In genomic region chr1:17011439-17012307, GRCh38 we compare ENCODE assay signal across 8 cellular contexts. TPM values are rescaled to one million over a fixed set of nuclear protein-coding genes. Genes with fewer than 3 reads are reported as not detected.
A peak's percentile ranks its signal among the peaks of the same experiment; 100 is the strongest.
DNase-seq lines count a peak whose midpoint lies in the region; ATAC-seq and TF ChIP-seq lines count a peak whose summit lies in the region.

ATP13A2 (minus strand) TSS chr1:17011928; CDS start chr1:17011738, 190 bp downstream.

- H3K4me1 ChIP-seq in NT2/D1 (ENCODE audit: insufficient read depth, insufficient read length): peaks cover 21% of the 10 kb centered on the region

- peaks cover 3% of the 10 kb centered on the region for H3K36me3 ChIP-seq in NT2/D1 (ENCODE audit: insufficient read depth, insufficient read length, low read length)

- no peak for TF ChIP-seq CTCF in CD4-positive, alpha-beta T cell (IDR thresholded peaks at IDR 0.05)

- peak; percentile 99 for ATAC-seq in CD4-positive, alpha-beta T cell (ENCODE audit: poor library complexity)
- peak; percentile 90 for ATAC-seq in GM19452 (IDR thresholded peaks at IDR 0.05; ENCODE audit: unreplicated experiment)

- intact Hi-C loops in CD4-positive, alpha-beta T cell (cut with DNase I, micrococcal nuclease): loop anchor here (1.0 to 5.0 kb wide), 4 partner anchors 41 to 426 kb away; partner anchors contain the start of genes RCC2 (in 1 of the 2) and SDHB (in 1 of the 2)

- peaks cover 12% of the 10 kb centered on the region for H3K36me3 Mint-ChIP-seq in CD4-positive, alpha-beta T cell (ENCODE audit: low read depth)

- H3K9me3 ChIP-seq in CD4-positive, alpha-beta T cell (ENCODE audit: control insufficient read depth, low read length): no peaks in the 10 kb centered on the region
- no peaks in the 10 kb centered on the region for H3K9me3 ChIP-seq in NT2/D1 (ENCODE audit: insufficient read depth, low read length)

- POLR2A ChIA-PET in CD4-positive, alpha-beta T cell (lab: Charles Lee): interaction anchor here (0.5 to 0.6 kb wide), 2 partner anchors 64 to 138 kb away, joined by 3 to 4 read pairs; no protein-coding TSS in a partner anchor

- no peaks in the 10 kb centered on the region for H3K27me3 Mint-ChIP-seq in CD4-positive, alpha-beta T cell

- peaks cover 16% of the 10 kb centered on the region for H3K4me1 Mint-ChIP-seq in CD4-positive, alpha-beta T cell (ENCODE audit: low read depth)

- CTCF ChIA-PET in CD4-positive, alpha-beta T cell (lab: Charles Lee): no interaction called here

- peak within 1 kb of the TSS; percentile 90 for H3K4me3 Mint-ChIP-seq in CD4-positive, alpha-beta T cell

- peak within 1 kb of the TSS; percentile 81 for H3K9ac ChIP-seq in NT2/D1 (ENCODE audit: insufficient read length, low read depth)

- no peaks in the 10 kb centered on the region for H3K27me3 ChIP-seq in CD4-positive, alpha-beta T cell (ENCODE audit: control insufficient read depth, insufficient read depth, low read length)
- no peaks in the 10 kb centered on the region for H3K27me3 ChIP-seq in NT2/D1 (ENCODE audit: insufficient read depth, insufficient read length)

- H3K27ac ChIP-seq in CD4-positive, alpha-beta T cell (ENCODE audit: low read depth, low read length): no peak within 1 kb of the TSS

- peak; percentile 64 to 87 (median 76) for DNase-seq in CD4-positive, alpha-beta T cell
- DNase-seq in HPDE6-E6E7 (ENCODE audit: extremely low spot score) (peak; percentile 86), NT2/D1 (ENCODE audit: low read depth, low spot score) (peak; percentile 67), activated T-cell treated with anti-CD3 and anti-CD28 coated beads for 1 hour (ENCODE audit: low read depth) (peak; percentile 74), epidermal melanocyte (ENCODE audit: insufficient read length, low spot score) (peak; percentile 67), middle frontal gyrus (ENCODE audit: extremely low spot score, low spot score) (peak; percentile 84)
- peak; percentile 70 to 85 for DNase-seq in stimulated activated CD8-positive, alpha-beta memory T cell treated with anti-CD3 and anti-CD28 coated beads, Interleukin-2, amount 100 ng/mL, for 48 hours (ENCODE audit: low read depth in 2 of 2)

- H3K27ac Mint-ChIP-seq in CD4-positive, alpha-beta T cell: peak within 1 kb of the TSS; percentile 73

- peak within 1 kb of the TSS; percentile 64 for H3K4me3 ChIP-seq in NT2/D1 (ENCODE audit: insufficient read length, low read depth)

- no peaks in the 10 kb centered on the region for H3K9me3 Mint-ChIP-seq in CD4-positive, alpha-beta T cell

RNA-seq across cellular contexts. Expression of gene ATP13A2, which starts in this region (rescaled TPM):
- 10 to 100 TPM; 27.0 to 30.6 TPM for total RNA-seq in CD4-positive, alpha-beta T cell
